8 cellular contexts compared by ENCODE assay signal in the genomic region with DNA sequence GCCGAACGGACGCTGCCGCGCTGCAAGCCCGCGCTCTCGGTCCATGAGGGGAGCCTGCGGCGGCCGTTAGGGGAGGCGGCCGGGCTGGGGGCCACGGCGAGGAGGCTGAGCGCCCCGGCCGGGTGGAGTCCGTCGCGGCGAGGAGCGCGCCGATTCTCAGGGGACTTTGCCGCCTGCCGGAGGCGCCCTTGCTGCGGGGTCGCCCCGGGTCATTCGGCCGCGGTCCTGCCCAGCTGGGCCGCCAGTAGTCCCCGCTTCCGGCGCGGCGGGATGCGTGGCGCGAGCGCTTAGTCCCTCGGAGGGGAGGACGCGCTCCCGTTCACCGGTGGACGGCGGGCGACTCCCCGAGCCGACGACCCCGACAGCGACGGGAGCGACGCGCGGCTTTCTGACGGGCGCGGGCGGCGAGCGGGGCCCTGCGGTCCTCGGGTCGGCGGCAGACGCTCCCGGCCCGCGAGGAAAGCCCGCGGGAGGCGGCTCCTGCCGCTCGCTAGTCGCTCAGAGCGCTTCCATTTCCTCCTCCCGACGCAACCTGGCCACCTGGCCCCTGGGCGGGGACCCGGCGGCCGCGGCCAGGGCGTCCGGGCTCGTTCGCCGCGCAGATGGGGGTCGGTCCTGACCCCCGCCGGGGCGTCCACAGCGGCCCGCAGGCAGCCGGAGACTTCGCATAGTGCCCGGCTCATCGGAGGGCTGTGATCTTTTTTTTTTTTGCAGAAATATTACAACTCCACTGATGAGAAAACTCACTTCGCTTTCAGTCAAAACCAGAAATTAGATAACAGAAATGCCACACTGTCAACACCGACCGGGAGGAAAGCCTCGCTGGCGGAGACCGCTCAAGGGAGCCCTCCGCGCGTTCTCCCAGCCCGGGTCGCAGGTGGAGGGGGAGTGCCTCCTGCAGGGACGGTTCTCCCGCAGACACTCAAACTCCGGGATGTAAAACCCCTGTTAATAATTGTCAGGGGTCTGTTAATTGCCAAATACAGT. TPM values are rescaled to one million over a fixed set of nuclear protein-coding genes. Genes with fewer than 3 reads are reported as not detected.
DNase-seq lines count a peak whose midpoint lies in the region; ATAC-seq, FAIRE-seq and TF ChIP-seq lines count a peak whose summit lies in the region.

No MANE protein-coding gene starts in this region.

- no peaks in the 10 kb centered on the region for H3K9me2 ChIP-seq in Loucy (replicated peaks; ENCODE audit: low read depth, low read length)

- H3K36me3 ChIP-seq in HAP-1 (replicated peaks) (peaks cover 12% of the 10 kb centered on the region), Loucy (ENCODE audit: insufficient read depth, low read length) (no peaks in the 10 kb centered on the region), H1 (ENCODE audit: control insufficient read depth in 2 of 4, insufficient read depth in 4 of 4, low read length in 3 of 4) (no peaks in the 10 kb centered on the region; a peak in 1 of 8 replicates), transverse colon (no peaks in the 10 kb centered on the region)

- WGBS in H1 (ENCODE audit: extremely low coverage in 1 of 2, insufficient coverage in 1 of 2, insufficient read length in 1 of 2, insufficient replicate concordance in 2 of 2, low coverage in 1 of 2, low lambda C conversion rate in 2 of 2, missing lambda C conversion rate in 1 of 2), 2 experiments: 1% methylated on average over 63 of the region's 120 CpGs; no CpG with 5 or more reads in 1 of the 2 experiments
- 1 to 3% methylated on average over 14 to 89 of the region's 120 CpGs for WGBS in transverse colon (ENCODE audit: low coverage in 1 of 2), 2 donors

- no peaks in the 10 kb centered on the region; the same call in 1 of the 2 replicates for H3K79me1 ChIP-seq in H1 (ENCODE audit: low read depth, low read length)

- H4K20me1 ChIP-seq in Loucy (ENCODE audit: insufficient read depth, low read length, poor library complexity, severe bottlenecking) (peaks cover 8% of the 10 kb centered on the region), H1 (replicated peaks in 1 of 2; ENCODE audit: control insufficient read depth in 1 of 2, insufficient read depth in 2 of 2, low read length in 2 of 2) (peaks cover 0 to 2% of the 10 kb centered on the region in 2 experiments)

- no peak overlapping the region for H2BK15ac ChIP-seq in H1 (ENCODE audit: low read length)

- no peak overlapping the region for H2BK20ac ChIP-seq in H1 (ENCODE audit: low read length)

- H4K5ac ChIP-seq in H1 (ENCODE audit: insufficient read length, low read depth, low read length): no peak overlapping the region

- no peak for ATAC-seq in activated CD4-positive, CD25-positive, alpha-beta regulatory T cell treated with anti-CD3 and anti-CD28 coated beads, Interleukin-2, amount 50 U/mL, for 24 hours

- no peak overlapping the region for H3K14ac ChIP-seq in H1 (ENCODE audit: insufficient read length)

- H3K18ac ChIP-seq in H1 (ENCODE audit: extremely low read depth, low read length): peak overlapping the region; percentile 32

- H3K4ac ChIP-seq in H1 (replicated peaks; ENCODE audit: insufficient read length, low read depth, low read length): no peak overlapping the region

- H2BK120ac ChIP-seq in H1 (replicated peaks; ENCODE audit: low read depth, low read length): no peak overlapping the region

- H3K4me1 ChIP-seq in HAP-1: peaks cover 6% of the 10 kb centered on the region
- peaks cover 52% of the 10 kb centered on the region for H3K4me1 ChIP-seq in Loucy (ENCODE audit: insufficient read depth, low read length, poor library complexity, severe bottlenecking)
- H3K4me1 ChIP-seq in H1 (replicated peaks in 1 of 4; ENCODE audit: control insufficient read depth in 3 of 4, insufficient read depth in 4 of 4, low read length in 3 of 4): no peaks in the 10 kb centered on the region; a peak in 1 of 7 replicates
- peaks cover 5 to 31% (median 19%) of the 10 kb centered on the region in 4 donors for H3K4me1 ChIP-seq in transverse colon

- H3K9me3 ChIP-seq in HAP-1: no peaks in the 10 kb centered on the region
- no peaks in the 10 kb centered on the region; the same call in 1 of the 2 replicates for H3K9me3 ChIP-seq in Loucy (ENCODE audit: insufficient read depth, low read depth, low read length)
- H3K9me3 ChIP-seq in H1 (ENCODE audit: insufficient read depth in 2 of 2, low read depth in 1 of 2, low read length in 1 of 2): peaks cover 0 to 2% of the 10 kb centered on the region in 2 experiments; a peak in 1 of 4 replicates
- no peaks in the 10 kb centered on the region for H3K9me3 ChIP-seq in transverse colon

- TF ChIP-seq EP300 in H1 (IDR thresholded peaks at IDR 0.05; ENCODE audit: borderline replicate concordance in 1 of 2, low read depth in 2 of 2, low read length in 2 of 2): no peak
- no peak for TF ChIP-seq EP300 in transverse colon (IDR thresholded peaks at IDR 0.05; ENCODE audit: low read depth)

- peak overlapping the region; percentile 51; the same call in 1 of the 2 replicates for H4K8ac ChIP-seq in H1 (ENCODE audit: extremely low read depth, insufficient read depth, low read length)

- no peak overlapping the region for H2BK5ac ChIP-seq in H1 (ENCODE audit: low read depth, low read length)

- peak in 1 of 2 experiments; percentile 14; a peak in 1 of 4 replicates for TF ChIP-seq RAD21 in H1 (IDR thresholded peaks at IDR 0.05 in 1 of 2, conservative IDR thresholded peaks at IDR 0.05 in 1 of 2; ENCODE audit: low read depth in 2 of 2, low read length in 2 of 2)

- in situ Hi-C loops in HAP-1 (cut with MboI; ENCODE audit: low sequenced_read_pairs): no loop called here
- in situ Hi-C loops in transverse colon (cut with MboI; ENCODE audit: low pct_ligation_motif_present in 1 of 4, low pct_unique_long_range_greater_than_20kb in 1 of 4, low sequenced_read_pairs in 3 of 4): no loop called here

- H3K9ac ChIP-seq in Loucy (ENCODE audit: low read depth, low read length, poor library complexity, severe bottlenecking) (peak overlapping the region; percentile 94), H1 (replicated peaks in 1 of 4; ENCODE audit: extremely low read depth in 1 of 4, low read depth in 3 of 4, low read length in 3 of 4) (peak overlapping the region in 3 of 4 experiments; percentile 60 to 74 (median 64); a peak in 4 of 7 replicates)

- H3K4me3 ChIP-seq in HAP-1 (peak overlapping the region; percentile 67), Loucy (ENCODE audit: low read length, poor library complexity, severe bottlenecking) (peak overlapping the region; percentile 86), H1 (ENCODE audit: extremely low read depth in 1 of 4, insufficient read depth in 2 of 4, low read depth in 3 of 4, low read length in 4 of 4) (peak overlapping the region; percentile 59 to 82 (median 62)), transverse colon (peak overlapping the region; percentile 43 to 99 (median 91))

- H3K27me3 ChIP-seq in HAP-1 (ENCODE audit: low read depth) (no peaks in the 10 kb centered on the region), Loucy (ENCODE audit: insufficient read depth, low read length, poor library complexity, severe bottlenecking) (no peaks in the 10 kb centered on the region), H1 (replicated peaks in 1 of 4; ENCODE audit: control insufficient read depth in 3 of 4, extremely low read depth in 1 of 4, insufficient read depth in 3 of 4, low read length in 3 of 4) (peaks cover 0 to 15% (median 13%) of the 10 kb centered on the region in 4 experiments; a peak in 6 of 7 replicates), transverse colon (no peaks in the 10 kb centered on the region)

- intact Hi-C loops in transverse colon (cut with DNase I; ENCODE audit: low total_unique reads): no loop called here

- no peaks in the 10 kb centered on the region for H3F3A ChIP-seq in Loucy (ENCODE audit: low read depth)

- H3K4me2 ChIP-seq in Loucy (ENCODE audit: low read depth, low read length, poor library complexity, severe bottlenecking) (peak overlapping the region; percentile 91), H1 (ENCODE audit: insufficient read depth in 1 of 2, low read depth in 2 of 2, low read length in 2 of 2) (peak overlapping the region; percentile 66 to 77)

- CTCF ChIA-PET in H1 (lab: Charles Lee; ENCODE audit: partially characterized antibody): interaction anchor here (0.6 kb wide), 2 partner anchors 9 to 105 kb away, joined by 3 to 6 read pairs; no protein-coding TSS in a partner anchor

- peaks cover 9% of the 10 kb centered on the region for H3K23me2 ChIP-seq in H1 (ENCODE audit: low read depth, low read length)

- H3K79me2 ChIP-seq in Loucy (ENCODE audit: insufficient read depth, low read length): peaks cover 58% of the 10 kb centered on the region
- peaks cover 0 to 24% of the 10 kb centered on the region in 2 experiments; a peak in 3 of 4 replicates for H3K79me2 ChIP-seq in H1 (ENCODE audit: control insufficient read depth in 1 of 2, insufficient read depth in 2 of 2, low read length in 2 of 2)

- peak overlapping the region; percentile 54; the same call in 1 of the 2 replicates for H2AFZ ChIP-seq in Loucy (ENCODE audit: low read length)
- no peak overlapping the region; the same call in 1 of the 2 replicates for H2AFZ ChIP-seq in H1 (ENCODE audit: low read length)

- no peak overlapping the region for H2AK5ac ChIP-seq in H1 (ENCODE audit: low read depth, low read length)

- POLR2A ChIA-PET in H1 (lab: Charles Lee; ENCODE audit: partially characterized antibody): no interaction called here

- DNase-seq in activated CD4-positive, CD25-positive, alpha-beta regulatory T cell treated with anti-CD3 and anti-CD28 coated beads, Interleukin-2, amount 50 U/mL, for 72 hours: peak; percentile 50
- DNase-seq in HAP-1 (ENCODE audit: low spot score in 2 of 2) (peak in 1 of 2 experiments; percentile 46), H1 (ENCODE audit: low read depth in 1 of 2, low spot score in 2 of 2) (no peak), midbrain (lab: John Stamatoyannopoulos, UW) (peak; percentile 25), transverse colon (peak; percentile 48)

- no peak overlapping the region for H4K91ac ChIP-seq in H1 (replicated peaks; ENCODE audit: insufficient read length, low read length)

- TF ChIP-seq POLR2A in H1 (IDR thresholded peaks at IDR 0.05; ENCODE audit: control extremely low read depth in 1 of 2, low read depth in 2 of 2, low read length in 2 of 2) (no peak; a peak in 1 of 3 replicates), transverse colon (IDR thresholded peaks at IDR 0.05) (peak; percentile 7)

- H2BK12ac ChIP-seq in H1 (ENCODE audit: low read depth, low read length): no peak overlapping the region

- H3K56ac ChIP-seq in H1 (replicated peaks; ENCODE audit: insufficient read length, low read depth, low read length): no peak overlapping the region

- 0 out of 2 replicates have a peak, but pooled peaks have one; percentile 16 for TF ChIP-seq CTCF in Loucy (conservative IDR thresholded peaks at IDR 0.05; ENCODE audit: low read length)
- peak; percentile 15; the same call in 1 of the 2 replicates for TF ChIP-seq CTCF in VCaP (conservative IDR thresholded peaks at IDR 0.05)
- no peak for TF ChIP-seq CTCF in H1 (IDR thresholded peaks at IDR 0.05; ENCODE audit: control extremely low read depth in 1 of 3, insufficient read depth in 1 of 3, low read depth in 1 of 3, low read length in 3 of 3)
- TF ChIP-seq CTCF in transverse colon (IDR thresholded peaks at IDR 0.05): peak in 1 of 5 experiments; percentile 3

- H3K27ac ChIP-seq in VCaP (peak overlapping the region; percentile 99), H1 (ENCODE audit: low read depth, low read length) (peak overlapping the region; percentile 58; the same call in 1 of the 2 replicates), transverse colon (peak overlapping the region; percentile 96 to 99 (median 99))

- FAIRE-seq in H1 (lab: Jason Lieb, UNC): no peak

- no peak overlapping the region for H3K23ac ChIP-seq in H1 (ENCODE audit: insufficient read length)

RNA-seq across cellular contexts. Expression of a gene that starts 0.6 kb away (rescaled TPM):
- total RNA-seq in H1 (2021; fragmentation: NEBNext Ultra II Directional; extraction: Animal tissue kit (Norgen Biotek cat#: 25700)): 16.2 and 17.8 TPM in 2 replicates
- polyA plus RNA-seq in H1 (2011; rRNA removed): 3.9 and 4.0 TPM in 2 replicates
- polyA plus RNA-seq in H1 (2011; cell fraction: cytosol; rRNA removed): 3.8 TPM
- polyA plus RNA-seq in H1 (2011; cell fraction: nucleus; rRNA removed): 8.8 TPM
- polyA plus RNA-seq in H1 (2012, experiment 1 of 2): 5.4 to 8.5 TPM (median 6.6 TPM) in 4 replicates
- polyA plus RNA-seq in H1 (2012, experiment 2 of 2): 0.37 TPM
- 7.4 TPM for polyA plus RNA-seq in H1 (2013, experiment 1 of 2)
- 7.1 TPM for polyA plus RNA-seq in H1 (2013, experiment 2 of 2)
- 16.0 and 24.5 TPM in 2 replicates for polyA minus RNA-seq in H1 (2011; rRNA and poly(A)+ RNA removed)
- polyA minus RNA-seq in H1 (2011; cell fraction: cytosol; rRNA and poly(A)+ RNA removed): 12.4 TPM
- 24.6 TPM for polyA minus RNA-seq in H1 (2011; cell fraction: nucleus; rRNA and poly(A)+ RNA removed)
- 10 to 100 TPM in 2 of 4 donors, 1 to 10 TPM in 2; 5.2 to 19.5 (median 9.7) TPM for total RNA-seq in transverse colon

RNA-seq across cellular contexts. Expression of a gene that starts 57.0 kb away (rescaled TPM):
- 12.4 and 13.0 TPM in 2 replicates for total RNA-seq in H1 (2021; fragmentation: NEBNext Ultra II Directional; extraction: Animal tissue kit (Norgen Biotek cat#: 25700))
- 10.4 and 10.7 TPM in 2 replicates for polyA plus RNA-seq in H1 (2011; rRNA removed)
- 11.0 TPM for polyA plus RNA-seq in H1 (2011; cell fraction: cytosol; rRNA removed)
- 13.4 TPM for polyA plus RNA-seq in H1 (2011; cell fraction: nucleus; rRNA removed)
- polyA plus RNA-seq in H1 (2012, experiment 1 of 2): 9.3 to 12.8 TPM (median 10.8 TPM) in 4 replicates
- 1.4 TPM for polyA plus RNA-seq in H1 (2012, experiment 2 of 2)
- 6.7 TPM for polyA plus RNA-seq in H1 (2013, experiment 1 of 2)
- 7.0 TPM for polyA plus RNA-seq in H1 (2013, experiment 2 of 2)
- polyA minus RNA-seq in H1 (2011; rRNA and poly(A)+ RNA removed): 47.7 and 67.1 TPM in 2 replicates
- polyA minus RNA-seq in H1 (2011; cell fraction: cytosol; rRNA and poly(A)+ RNA removed): 19.1 TPM
- polyA minus RNA-seq in H1 (2011; cell fraction: nucleus; rRNA and poly(A)+ RNA removed): 19.0 TPM
- 10 to 100 TPM in 1 of 4 donors, 1 to 10 TPM in 3; 3.0 to 15.7 (median 7.4) TPM for total RNA-seq in transverse colon

Comparison
In these comparisons a context has a peak if more than half of its experiments do, and no peak if none do; other contexts are left out.
1. DNase-seq: peak in activated CD4-positive, CD25-positive, alpha-beta regulatory T cell treated with anti-CD3 and anti-CD28 coated beads, Interleukin-2, amount 50 U/mL, for 72 hours (single experiment), midbrain (single experiment) and transverse colon (single experiment); none in H1 (0 of 2).
2. CTCF ChIP-seq: peak in Loucy (single experiment) and VCaP (single experiment); none in H1 (0 of 3).
3. Peak in every context shown above with its lines, with median percentiles within 50 percentile points of each other: H3K4me3 ChIP-seq and H3K27ac ChIP-seq.